In genomic region chr5:171898379-171898778, GRCh38 we compare ENCODE assay signal across 27 cellular contexts.
"Had no signal": no experiment of that assay in that cellular context is flagged by ENCODE, and none has a peak within 500 bp of the region (broad histone marks: within the 10 kb centered on the region; RNA-seq: fewer than 3 reads in every experiment).

No MANE protein-coding gene starts in this region.

- H3K27me3 ChIP-seq: breast epithelium, gastroesophageal sphincter, hepatocyte, suprapubic skin, tibial artery had no signal

- H3K4me2 ChIP-seq: hepatocyte had no signal

- ATAC-seq: activated T-cell treated with anti-CD3 and anti-CD28 coated beads, Interleukin-2, amount 50 U/mL, for 4 hours; esophagus mucosa; gastroesophageal sphincter; left colon; psoas muscle had no signal

- H3K9me3 ChIP-seq: breast epithelium, gastroesophageal sphincter, psoas muscle, suprapubic skin, tibial artery had no signal

- H3K4me1 ChIP-seq: breast epithelium, suprapubic skin had no signal

- H3K27ac ChIP-seq: breast epithelium, gastroesophageal sphincter, hepatocyte, parathyroid adenoma, psoas muscle, suprapubic skin, tibial artery had no signal

- H3K4me3 Mint-ChIP-seq: activated naive CD8-positive, alpha-beta T cell treated with anti-CD3 and anti-CD28 coated beads, Interleukin-2, amount 10 ng/mL, durations not matched to agents 7 days and 5 days; activated T-cell treated with anti-CD3 and anti-CD28 coated beads, Interleukin-2, amount 50 U/mL, for 4 hours; dendritic cell treated with granulocyte-macrophage colony-stimulating factor and Interleukin-4, amounts not matched to agents 40 ng/mL and 50 ng/mL, for 4 days; endodermal cell; naive B cell; T-helper 2 cell treated with Interferon-gamma antibody and Interleukin-4, amounts not matched to agents 5 μg/mL and 100 μg/mL, for 36 hours had no signal

- H3K36me3 ChIP-seq: breast epithelium, tibial artery had no signal

- H3K27ac Mint-ChIP-seq: activated naive CD8-positive, alpha-beta T cell treated with anti-CD3 and anti-CD28 coated beads, Interleukin-2, amount 10 ng/mL, durations not matched to agents 7 days and 5 days; dendritic cell treated with granulocyte-macrophage colony-stimulating factor and Interleukin-4, amounts not matched to agents 40 ng/mL and 50 ng/mL, for 4 days; endodermal cell; naive B cell; T-helper 2 cell treated with Interferon-gamma antibody and Interleukin-4, amounts not matched to agents 5 μg/mL and 100 μg/mL, for 36 hours had no signal

- DNase-seq: activated CD4-positive, alpha-beta T cell treated with anti-CD3 and anti-CD28 coated beads for 4 hours; activated CD4-positive, alpha-beta T cell treated with anti-CD3 and anti-CD28 coated beads, Interleukin-2, amount 50 U/mL, for 4 hours; activated CD8-positive, alpha-beta memory T cell treated with anti-CD3 and anti-CD28 coated beads, Interleukin-2, amount 50 U/mL, for 48 hours; activated naive CD4-positive, alpha-beta T cell; activated naive CD8-positive, alpha-beta T cell treated with anti-CD3 and anti-CD28 coated beads, Interleukin-2, amount 10 ng/mL, durations not matched to agents 7 days and 5 days; activated T-cell treated with anti-CD3 and anti-CD28 coated beads, Interleukin-2, amount 50 U/mL, for 4 hours; amygdala; central memory CD4-positive, alpha-beta T cell; endodermal cell; left colon; mammary epithelial cell; naive B cell; psoas muscle; stimulated activated CD4-positive, alpha-beta T cell treated with anti-CD3 and anti-CD28 coated beads, Interleukin-15, amount 100 ng/mL, for 24 hours; stimulated activated CD4-positive, alpha-beta T cell treated with anti-CD3 and anti-CD28 coated beads, Interleukin-2, amount 100 ng/mL, for 24 hours; stimulated activated naive CD4-positive, alpha-beta T cell; T-helper 1 cell; tibial artery had no signal

- H3K9me3 Mint-ChIP-seq: activated naive CD8-positive, alpha-beta T cell treated with anti-CD3 and anti-CD28 coated beads, Interleukin-2, amount 10 ng/mL, durations not matched to agents 7 days and 5 days; activated T-cell treated with anti-CD3 and anti-CD28 coated beads, Interleukin-2, amount 50 U/mL, for 4 hours; dendritic cell treated with granulocyte-macrophage colony-stimulating factor and Interleukin-4, amounts not matched to agents 40 ng/mL and 50 ng/mL, for 4 days; endodermal cell; naive B cell; T-helper 2 cell treated with Interferon-gamma antibody and Interleukin-4, amounts not matched to agents 5 μg/mL and 100 μg/mL, for 36 hours had no signal

- H3K27me3 Mint-ChIP-seq: activated naive CD8-positive, alpha-beta T cell treated with anti-CD3 and anti-CD28 coated beads, Interleukin-2, amount 10 ng/mL, durations not matched to agents 7 days and 5 days; dendritic cell treated with granulocyte-macrophage colony-stimulating factor and Interleukin-4, amounts not matched to agents 40 ng/mL and 50 ng/mL, for 4 days; naive B cell had no signal

- H3K9ac ChIP-seq: parathyroid adenoma had no signal

- FAIRE-seq: keratinocyte had no signal

- H2AFZ ChIP-seq: hepatocyte, parathyroid adenoma had no signal

- H3K4me3 ChIP-seq: breast epithelium, gastroesophageal sphincter, hepatocyte, psoas muscle, suprapubic skin, tibial artery had no signal
